Comparison of ENCODE assay signal across 1 cellular context in the genomic region with DNA sequence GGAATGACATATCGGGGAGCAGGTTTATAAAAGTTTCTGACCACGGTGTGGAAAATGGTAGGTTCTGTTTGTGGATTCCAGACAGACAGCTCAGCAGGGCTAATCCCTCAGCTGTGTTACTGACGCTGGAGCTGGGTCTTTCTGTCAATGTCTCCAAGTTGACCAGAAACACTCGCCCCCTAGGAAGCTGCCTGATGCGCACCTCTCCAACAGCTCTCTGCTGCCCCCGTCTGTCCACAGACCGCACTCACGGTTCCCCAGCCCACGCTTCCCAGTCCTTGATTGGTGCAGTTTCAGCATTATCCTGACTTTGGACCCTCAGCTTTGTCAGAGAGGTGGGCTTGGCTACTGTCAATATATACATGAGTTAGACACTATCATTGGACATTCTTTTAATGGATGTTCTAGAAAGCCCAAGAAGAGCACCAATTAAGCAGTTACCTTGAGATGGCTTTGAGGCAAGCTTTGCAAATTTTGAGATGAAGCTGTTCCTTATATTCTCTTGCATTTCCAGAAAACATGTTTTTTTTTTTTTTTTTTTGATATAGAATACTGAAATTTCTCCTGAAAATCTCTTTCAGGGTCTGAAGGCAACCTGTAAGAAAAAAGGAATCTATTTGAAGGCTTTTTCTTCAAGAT.
TF ChIP-seq lines count a peak whose summit lies in the region.

No MANE protein-coding gene starts in this region.

TF ChIP-seq in GM23338, 12 proteins besides CTCF, POLR2A, EP300 and RAD21 (continued from another document):
- TF ChIP-seq, protein P1, sequence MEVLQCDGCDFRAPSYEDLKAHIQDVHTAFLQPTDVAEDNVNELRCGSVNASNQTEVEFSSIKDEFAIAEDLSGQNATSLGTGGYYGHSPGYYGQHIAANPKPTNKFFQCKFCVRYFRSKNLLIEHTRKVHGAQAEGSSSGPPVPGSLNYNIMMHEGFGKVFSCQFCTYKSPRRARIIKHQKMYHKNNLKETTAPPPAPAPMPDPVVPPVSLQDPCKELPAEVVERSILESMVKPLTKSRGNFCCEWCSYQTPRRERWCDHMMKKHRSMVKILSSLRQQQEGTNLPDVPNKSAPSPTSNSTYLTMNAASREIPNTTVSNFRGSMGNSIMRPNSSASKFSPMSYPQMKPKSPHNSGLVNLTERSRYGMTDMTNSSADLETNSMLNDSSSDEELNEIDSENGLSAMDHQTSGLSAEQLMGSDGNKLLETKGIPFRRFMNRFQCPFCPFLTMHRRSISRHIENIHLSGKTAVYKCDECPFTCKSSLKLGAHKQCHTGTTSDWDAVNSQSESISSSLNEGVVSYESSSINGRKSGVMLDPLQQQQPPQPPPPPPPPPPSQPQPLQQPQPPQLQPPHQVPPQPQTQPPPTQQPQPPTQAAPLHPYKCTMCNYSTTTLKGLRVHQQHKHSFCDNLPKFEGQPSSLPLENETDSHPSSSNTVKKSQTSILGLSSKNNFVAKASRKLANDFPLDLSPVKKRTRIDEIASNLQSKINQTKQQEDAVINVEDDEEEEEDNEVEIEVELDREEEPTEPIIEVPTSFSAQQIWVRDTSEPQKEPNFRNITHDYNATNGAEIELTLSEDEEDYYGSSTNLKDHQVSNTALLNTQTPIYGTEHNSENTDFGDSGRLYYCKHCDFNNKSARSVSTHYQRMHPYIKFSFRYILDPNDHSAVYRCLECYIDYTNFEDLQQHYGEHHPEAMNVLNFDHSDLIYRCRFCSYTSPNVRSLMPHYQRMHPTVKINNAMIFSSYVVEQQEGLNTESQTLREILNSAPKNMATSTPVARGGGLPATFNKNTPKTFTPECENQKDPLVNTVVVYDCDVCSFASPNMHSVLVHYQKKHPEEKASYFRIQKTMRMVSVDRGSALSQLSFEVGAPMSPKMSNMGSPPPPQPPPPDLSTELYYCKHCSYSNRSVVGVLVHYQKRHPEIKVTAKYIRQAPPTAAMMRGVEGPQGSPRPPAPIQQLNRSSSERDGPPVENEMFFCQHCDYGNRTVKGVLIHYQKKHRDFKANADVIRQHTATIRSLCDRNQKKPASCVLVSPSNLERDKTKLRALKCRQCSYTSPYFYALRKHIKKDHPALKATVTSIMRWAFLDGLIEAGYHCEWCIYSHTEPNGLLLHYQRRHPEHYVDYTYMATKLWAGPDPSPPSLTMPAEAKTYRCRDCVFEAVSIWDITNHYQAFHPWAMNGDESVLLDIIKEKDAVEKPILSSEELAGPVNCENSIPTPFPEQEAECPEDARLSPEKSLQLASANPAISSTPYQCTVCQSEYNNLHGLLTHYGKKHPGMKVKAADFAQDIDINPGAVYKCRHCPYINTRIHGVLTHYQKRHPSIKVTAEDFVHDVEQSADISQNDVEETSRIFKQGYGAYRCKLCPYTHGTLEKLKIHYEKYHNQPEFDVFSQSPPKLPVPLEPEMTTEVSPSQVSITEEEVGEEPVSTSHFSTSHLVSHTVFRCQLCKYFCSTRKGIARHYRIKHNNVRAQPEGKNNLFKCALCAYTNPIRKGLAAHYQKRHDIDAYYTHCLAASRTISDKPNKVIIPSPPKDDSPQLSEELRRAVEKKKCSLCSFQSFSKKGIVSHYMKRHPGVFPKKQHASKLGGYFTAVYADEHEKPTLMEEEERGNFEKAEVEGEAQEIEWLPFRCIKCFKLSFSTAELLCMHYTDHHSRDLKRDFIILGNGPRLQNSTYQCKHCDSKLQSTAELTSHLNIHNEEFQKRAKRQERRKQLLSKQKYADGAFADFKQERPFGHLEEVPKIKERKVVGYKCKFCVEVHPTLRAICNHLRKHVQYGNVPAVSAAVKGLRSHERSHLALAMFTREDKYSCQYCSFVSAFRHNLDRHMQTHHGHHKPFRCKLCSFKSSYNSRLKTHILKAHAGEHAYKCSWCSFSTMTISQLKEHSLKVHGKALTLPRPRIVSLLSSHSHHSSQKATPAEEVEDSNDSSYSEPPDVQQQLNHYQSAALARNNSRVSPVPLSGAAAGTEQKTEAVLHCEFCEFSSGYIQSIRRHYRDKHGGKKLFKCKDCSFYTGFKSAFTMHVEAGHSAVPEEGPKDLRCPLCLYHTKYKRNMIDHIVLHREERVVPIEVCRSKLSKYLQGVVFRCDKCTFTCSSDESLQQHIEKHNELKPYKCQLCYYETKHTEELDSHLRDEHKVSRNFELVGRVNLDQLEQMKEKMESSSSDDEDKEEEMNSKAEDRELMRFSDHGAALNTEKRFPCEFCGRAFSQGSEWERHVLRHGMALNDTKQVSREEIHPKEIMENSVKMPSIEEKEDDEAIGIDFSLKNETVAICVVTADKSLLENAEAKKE (CRISPR knock-in tag; IDR thresholded peaks at IDR 0.05): 0 out of 2 replicates have a peak, but pooled peaks have one; percentile 40
- TF ChIP-seq, protein P2, sequence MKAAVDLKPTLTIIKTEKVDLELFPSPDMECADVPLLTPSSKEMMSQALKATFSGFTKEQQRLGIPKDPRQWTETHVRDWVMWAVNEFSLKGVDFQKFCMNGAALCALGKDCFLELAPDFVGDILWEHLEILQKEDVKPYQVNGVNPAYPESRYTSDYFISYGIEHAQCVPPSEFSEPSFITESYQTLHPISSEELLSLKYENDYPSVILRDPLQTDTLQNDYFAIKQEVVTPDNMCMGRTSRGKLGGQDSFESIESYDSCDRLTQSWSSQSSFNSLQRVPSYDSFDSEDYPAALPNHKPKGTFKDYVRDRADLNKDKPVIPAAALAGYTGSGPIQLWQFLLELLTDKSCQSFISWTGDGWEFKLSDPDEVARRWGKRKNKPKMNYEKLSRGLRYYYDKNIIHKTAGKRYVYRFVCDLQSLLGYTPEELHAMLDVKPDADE (IDR thresholded peaks at IDR 0.05): no peak
TF ChIP-seq in GM23338: peak in this region for 1.
